19 cellular contexts compared by ENCODE assay signal in the genomic region with DNA sequence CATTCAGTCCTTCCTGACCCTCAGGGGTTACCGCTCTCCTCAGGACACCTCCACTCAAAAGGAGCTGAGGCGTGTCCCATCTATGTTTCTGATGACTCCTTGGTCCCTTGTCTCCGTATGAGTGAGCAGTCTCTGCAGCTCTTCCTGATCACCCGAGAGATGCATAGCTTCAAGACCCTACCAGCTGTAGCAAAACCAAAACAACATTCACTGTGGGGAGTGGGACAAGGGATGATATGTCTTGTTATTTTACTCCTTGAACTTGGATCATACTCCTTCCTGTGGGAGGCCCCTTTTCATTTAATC. TPM values are rescaled to one million over a fixed set of nuclear protein-coding genes. Genes with fewer than 3 reads are reported as not detected.
DNase-seq lines count a peak whose midpoint lies in the region; ATAC-seq, FAIRE-seq and TF ChIP-seq lines count a peak whose summit lies in the region.
"Had no signal": no experiment of that assay in that cellular context is flagged by ENCODE, and none has a peak within 500 bp of the region (broad histone marks: within the 10 kb centered on the region; RNA-seq: fewer than 3 reads in every experiment).

No MANE protein-coding gene starts in this region.

- no peak overlapping the region for H3K27ac Mint-ChIP-seq in CD4-positive, alpha-beta memory T cell
- H3K27ac Mint-ChIP-seq: activated naive CD4-positive, alpha-beta T cell treated with anti-CD3 and anti-CD28 coated beads, Interleukin-2, amount 50 U/mL, for 24 hours; CD4-positive, CD25-positive, alpha-beta regulatory T cell had no signal

- no peak for FAIRE-seq in keratinocyte (lab: Jason Lieb, UNC)
- FAIRE-seq: endothelial cell of umbilical vein, HepG2, islet of Langerhans had no signal

- no peaks in the 10 kb centered on the region for H3K27me3 ChIP-seq in keratinocyte (ENCODE audit: control insufficient read depth, extremely low read depth, insufficient read depth, low read length)
- no peaks in the 10 kb centered on the region for H3K27me3 ChIP-seq in CD4-positive, alpha-beta memory T cell (ENCODE audit: insufficient read depth, low read length)
- H3K27me3 ChIP-seq: transverse colon had no signal

- H3K9me3 ChIP-seq in keratinocyte (ENCODE audit: control insufficient read depth, low read depth, low read length) = no peaks in the 10 kb centered on the region
- no peaks in the 10 kb centered on the region for H3K9me3 ChIP-seq in CD4-positive, alpha-beta memory T cell (ENCODE audit: control insufficient read depth in 1 of 2, low read length in 2 of 2)
- H3K9me3 ChIP-seq: prostate gland, transverse colon had no signal

- CTCF ChIA-PET in CD4-positive, alpha-beta memory T cell (lab: Charles Lee; ENCODE audit: partially characterized antibody) = no interaction called here

- peak overlapping the region; percentile 65 for H3K27ac ChIP-seq in keratinocyte (ENCODE audit: control insufficient read depth, insufficient read depth, low read length)
- H3K27ac ChIP-seq in CD4-positive, alpha-beta memory T cell (ENCODE audit: low read depth, low read length) = no peak overlapping the region
- H3K27ac ChIP-seq: prostate gland, transverse colon had no signal

- intact Hi-C loops in CD4-positive, alpha-beta memory T cell (cut with micrococcal nuclease) = no loop called here

- H3K79me2 ChIP-seq in keratinocyte (ENCODE audit: control insufficient read depth, insufficient read depth, low read length) = no peaks in the 10 kb centered on the region

- H3K9ac ChIP-seq in keratinocyte (ENCODE audit: control insufficient read depth, extremely low read depth, insufficient read depth, low read length) = no peak overlapping the region

- no peak overlapping the region for H2AFZ ChIP-seq in keratinocyte (ENCODE audit: control insufficient read depth, low read length)

- DNase-seq in keratinocyte (ENCODE audit: low read depth, low spot score) (no peak), activated gamma-delta T cell (lab: John Stamatoyannopoulos, UW) (no peak), NCI-H2227 treated with DMSO at 0.1 percent for 48 hours (lab: John Stamatoyannopoulos, UW) (no peak), MV-4-11 (lab: John Stamatoyannopoulos, UW) (no peak)
- no peak for DNase-seq in CD4-positive, alpha-beta memory T cell
- DNase-seq: activated CD4-positive, alpha-beta T cell treated with anti-CD3 and anti-CD28 coated beads, Interleukin-2, amount 50 U/mL, for 48 hours; NCI-H1436; NCI-H748 treated with DMSO at 0.1 percent for 48 hours; stimulated activated CD4-positive, alpha-beta T cell treated with anti-CD3 and anti-CD28 coated beads, Interleukin-15, amount 100 ng/mL, for 24 hours had no signal

- no peaks in the 10 kb centered on the region for H4K20me1 ChIP-seq in keratinocyte (ENCODE audit: control insufficient read depth, extremely low read depth, insufficient read depth, low read length)

- peaks cover 1 to 20% of the 10 kb centered on the region in 2 donors for H3K27me3 Mint-ChIP-seq in CD4-positive, alpha-beta memory T cell

- peak overlapping the region in 2 of 8 donors; percentile 16 to 25 for H3K4me3 Mint-ChIP-seq in CD4-positive, alpha-beta memory T cell
- H3K4me3 Mint-ChIP-seq: activated naive CD4-positive, alpha-beta T cell treated with anti-CD3 and anti-CD28 coated beads, Interleukin-2, amount 50 U/mL, for 24 hours had no signal

- H3K9me1 ChIP-seq in keratinocyte (ENCODE audit: control insufficient read depth, extremely low read depth, insufficient read depth, low read length) = no peaks in the 10 kb centered on the region

- ATAC-seq in GM19023 (IDR thresholded peaks at IDR 0.05; ENCODE audit: unreplicated experiment) = peak; percentile 29
- ATAC-seq in GM21447 (IDR thresholded peaks at IDR 0.05; ENCODE audit: unreplicated experiment) = peak; percentile 33
- peak; percentile 8 for ATAC-seq in HG03064 (IDR thresholded peaks at IDR 0.05; ENCODE audit: low read depth, unreplicated experiment)
- ATAC-seq: HepG2 had no signal

- no peaks in the 10 kb centered on the region for H3K36me3 ChIP-seq in keratinocyte (ENCODE audit: control insufficient read depth in 2 of 2, extremely low read depth in 1 of 2, insufficient read depth in 2 of 2, low read length in 2 of 2)
- no peaks in the 10 kb centered on the region for H3K36me3 ChIP-seq in CD4-positive, alpha-beta memory T cell (ENCODE audit: insufficient read depth, low read length)
- H3K36me3 ChIP-seq: prostate gland, transverse colon had no signal

- no peak overlapping the region for H3K4me2 ChIP-seq in keratinocyte (ENCODE audit: control insufficient read depth, extremely low read depth, insufficient read depth, low read depth, low read length)

- dilution Hi-C loops in keratinocyte (cut with MboI; ENCODE audit: extremely low pct_ligation_motif_present, low sequenced_read_pairs) = no loop called here

- H3K4me3 ChIP-seq in keratinocyte (ENCODE audit: control insufficient read depth in 2 of 3, extremely low read depth in 1 of 3, insufficient read depth in 2 of 3, low read depth in 1 of 3, low read length in 3 of 3) = no peak overlapping the region
- H3K4me3 ChIP-seq in CD4-positive, alpha-beta memory T cell (ENCODE audit: low read length in 2 of 2) = no peak overlapping the region
- H3K4me3 ChIP-seq: prostate gland, transverse colon had no signal

- no peaks in the 10 kb centered on the region for H3K36me3 Mint-ChIP-seq in CD4-positive, alpha-beta memory T cell
- H3K36me3 Mint-ChIP-seq: activated naive CD4-positive, alpha-beta T cell treated with anti-CD3 and anti-CD28 coated beads, Interleukin-2, amount 50 U/mL, for 24 hours; CD4-positive, CD25-positive, alpha-beta regulatory T cell had no signal

- peaks cover 0 to 6% (median 1%) of the 10 kb centered on the region in 4 donors for H3K4me1 Mint-ChIP-seq in CD4-positive, alpha-beta memory T cell
- H3K4me1 Mint-ChIP-seq: activated naive CD4-positive, alpha-beta T cell treated with anti-CD3 and anti-CD28 coated beads, Interleukin-2, amount 50 U/mL, for 24 hours had no signal

- H3K9me3 Mint-ChIP-seq in CD4-positive, alpha-beta memory T cell = no peaks in the 10 kb centered on the region
- H3K9me3 Mint-ChIP-seq: activated naive CD4-positive, alpha-beta T cell treated with anti-CD3 and anti-CD28 coated beads, Interleukin-2, amount 50 U/mL, for 24 hours; CD4-positive, CD25-positive, alpha-beta regulatory T cell had no signal

- peaks cover 23% of the 10 kb centered on the region for H3K4me1 ChIP-seq in keratinocyte (ENCODE audit: control insufficient read depth, extremely low read depth, insufficient read depth, low read length)
- H3K4me1 ChIP-seq in CD4-positive, alpha-beta memory T cell (ENCODE audit: insufficient read depth, low read length) = no peaks in the 10 kb centered on the region
- H3K4me1 ChIP-seq: prostate gland, transverse colon had no signal

- POLR2A ChIA-PET in CD4-positive, alpha-beta memory T cell (lab: Charles Lee; ENCODE audit: partially characterized antibody) = no interaction called here

- TF ChIP-seq CTCF in keratinocyte (optimal IDR thresholded peaks at IDR 0.05 in 1 of 3, IDR thresholded peaks at IDR 0.05 in 1 of 3, conservative IDR thresholded peaks at IDR 0.05 in 1 of 3; ENCODE audit: extremely low read depth in 1 of 3, insufficient read depth in 2 of 3, low read length in 3 of 3) = no peak

RNA-seq across cellular contexts. Expression of gene GLDC, which starts 14.4 kb away (rescaled TPM):
- polyA plus RNA-seq in keratinocyte = 0.64 to 1.1 TPM (median 0.69 TPM) in 3 replicates
- not detected for polyA plus RNA-seq in keratinocyte (2011; ENCODE audit: low read depth)
- 0.38 and 0.97 TPM in 2 replicates for polyA plus RNA-seq in keratinocyte (2011; cell fraction: cytosol; rRNA removed)
- polyA plus RNA-seq in keratinocyte (2011; cell fraction: nucleus; rRNA removed) = 0.71 and 0.99 TPM in 2 replicates
- 0.92 TPM in 1 of 2 replicates, not detected in the other for polyA plus RNA-seq in keratinocyte (2012; ENCODE audit: low replicate concordance)
- polyA minus RNA-seq in keratinocyte = 0.66 to 4.7 TPM (median 1.8 TPM) in 3 replicates
- polyA minus RNA-seq in keratinocyte (2011; cell fraction: cytosol; rRNA and poly(A)+ RNA removed) = 1.2 TPM
- 1.1 and 2.0 TPM in 2 replicates for polyA minus RNA-seq in keratinocyte (2011; cell fraction: nucleus; rRNA and poly(A)+ RNA removed)
- total RNA-seq in CD4-positive, alpha-beta memory T cell = not detected
- polyA plus RNA-seq in CD4-positive, alpha-beta memory T cell = under 1 TPM in 1 of 2 donors, not detected in 1; 0.20 TPM
- total RNA-seq: CD4-positive, CD25-positive, alpha-beta regulatory T cell had no signal
